ENCODE assay signal across 2 cellular contexts in genomic region chr5:159212667-159213462, GRCh38.
TF ChIP-seq lines count a peak whose summit lies in the region.

No MANE protein-coding gene starts in this region.

TF ChIP-seq in A549, 52 proteins besides CTCF, POLR2A, EP300 and RAD21:
- TF ChIP-seq SMC3 (IDR thresholded peaks at IDR 0.05) (no peak), KDM5A (IDR thresholded peaks at IDR 0.05) (no peak), ESRRA (IDR thresholded peaks at IDR 0.05; ENCODE audit: borderline replicate concordance, low read length) (no peak), NPAS2 (CRISPR knock-in tag; IDR thresholded peaks at IDR 0.05; ENCODE audit: borderline replicate concordance) (no peak), RNF2 (IDR thresholded peaks at IDR 0.05; ENCODE audit: borderline replicate concordance, low read depth) (no peak), ZFP36 (IDR thresholded peaks at IDR 0.05; ENCODE audit: borderline replicate concordance, partially characterized antibody) (no peak), MAFK (IDR thresholded peaks at IDR 0.05; ENCODE audit: partially characterized antibody) (no peak), CBX2 (IDR thresholded peaks at IDR 0.05; ENCODE audit: borderline replicate concordance, low read depth) (no peak), CHD2 (IDR thresholded peaks at IDR 0.05; ENCODE audit: low read length, partially characterized antibody) (no peak), E2F6 (IDR thresholded peaks at IDR 0.05; ENCODE audit: borderline replicate concordance, low read depth) (no peak), POLR2AphosphoS2 (conservative IDR thresholded peaks at IDR 0.05; ENCODE audit: low read length) (no peak), ZC3H11A (IDR thresholded peaks at IDR 0.05) (no peak), HOXA7 (CRISPR knock-in tag; IDR thresholded peaks at IDR 0.05) (no peak), HOXB5 (CRISPR knock-in tag; IDR thresholded peaks at IDR 0.05) (no peak), BHLHE40 (IDR thresholded peaks at IDR 0.05; ENCODE audit: low read depth, low read length) (no peak), CHD4 (IDR thresholded peaks at IDR 0.05; ENCODE audit: borderline replicate concordance) (no peak)

TF ChIP-seq in K562, 482 proteins besides CTCF, POLR2A, EP300 and RAD21 (continues in another document):
- TF ChIP-seq ZNF134 (CRISPR knock-in tag; conservative IDR thresholded peaks at IDR 0.05): peak; percentile 18; the same call in 1 of the 2 replicates
- no peak for TF ChIP-seq ZNF224 (CRISPR knock-in tag; IDR thresholded peaks at IDR 0.05)
- TF ChIP-seq CEBPB (tag; IDR thresholded peaks at IDR 0.05): peak; percentile 37; the same call in 1 of the 2 replicates
- no peak for TF ChIP-seq CHD1 (IDR thresholded peaks at IDR 0.05; ENCODE audit: low read length)
- TF ChIP-seq ATF7 (IDR thresholded peaks at IDR 0.05): peak; percentile 49; the same call in 1 of the 2 replicates
- peak; percentile 62; the same call in 1 of the 2 replicates for TF ChIP-seq CEBPG (CRISPR knock-in tag; IDR thresholded peaks at IDR 0.05)
- TF ChIP-seq CEBPG (tag; conservative IDR thresholded peaks at IDR 0.05 in 1 of 2, IDR thresholded peaks at IDR 0.05 in 1 of 2): peak; percentile 56 to 93
- no peak for TF ChIP-seq SREBF1 (IDR thresholded peaks at IDR 0.05; ENCODE audit: borderline replicate concordance, low read depth, low read length)
- TF ChIP-seq MYC (IDR thresholded peaks at IDR 0.05; ENCODE audit: low read depth, low read length): peak; percentile 37; the same call in 1 of the 2 replicates
- no peak for TF ChIP-seq MYC (CRISPR knock-in tag; IDR thresholded peaks at IDR 0.05; ENCODE audit: borderline replicate concordance, low read depth)
- peak; percentile 61; the same call in 1 of the 2 replicates for TF ChIP-seq SPI1 (IDR thresholded peaks at IDR 0.05; ENCODE audit: borderline replicate concordance, low read depth, low read length)
- TF ChIP-seq POLR2B (IDR thresholded peaks at IDR 0.05; ENCODE audit: low read depth, partially characterized antibody): no peak
- TF ChIP-seq, protein P1, sequence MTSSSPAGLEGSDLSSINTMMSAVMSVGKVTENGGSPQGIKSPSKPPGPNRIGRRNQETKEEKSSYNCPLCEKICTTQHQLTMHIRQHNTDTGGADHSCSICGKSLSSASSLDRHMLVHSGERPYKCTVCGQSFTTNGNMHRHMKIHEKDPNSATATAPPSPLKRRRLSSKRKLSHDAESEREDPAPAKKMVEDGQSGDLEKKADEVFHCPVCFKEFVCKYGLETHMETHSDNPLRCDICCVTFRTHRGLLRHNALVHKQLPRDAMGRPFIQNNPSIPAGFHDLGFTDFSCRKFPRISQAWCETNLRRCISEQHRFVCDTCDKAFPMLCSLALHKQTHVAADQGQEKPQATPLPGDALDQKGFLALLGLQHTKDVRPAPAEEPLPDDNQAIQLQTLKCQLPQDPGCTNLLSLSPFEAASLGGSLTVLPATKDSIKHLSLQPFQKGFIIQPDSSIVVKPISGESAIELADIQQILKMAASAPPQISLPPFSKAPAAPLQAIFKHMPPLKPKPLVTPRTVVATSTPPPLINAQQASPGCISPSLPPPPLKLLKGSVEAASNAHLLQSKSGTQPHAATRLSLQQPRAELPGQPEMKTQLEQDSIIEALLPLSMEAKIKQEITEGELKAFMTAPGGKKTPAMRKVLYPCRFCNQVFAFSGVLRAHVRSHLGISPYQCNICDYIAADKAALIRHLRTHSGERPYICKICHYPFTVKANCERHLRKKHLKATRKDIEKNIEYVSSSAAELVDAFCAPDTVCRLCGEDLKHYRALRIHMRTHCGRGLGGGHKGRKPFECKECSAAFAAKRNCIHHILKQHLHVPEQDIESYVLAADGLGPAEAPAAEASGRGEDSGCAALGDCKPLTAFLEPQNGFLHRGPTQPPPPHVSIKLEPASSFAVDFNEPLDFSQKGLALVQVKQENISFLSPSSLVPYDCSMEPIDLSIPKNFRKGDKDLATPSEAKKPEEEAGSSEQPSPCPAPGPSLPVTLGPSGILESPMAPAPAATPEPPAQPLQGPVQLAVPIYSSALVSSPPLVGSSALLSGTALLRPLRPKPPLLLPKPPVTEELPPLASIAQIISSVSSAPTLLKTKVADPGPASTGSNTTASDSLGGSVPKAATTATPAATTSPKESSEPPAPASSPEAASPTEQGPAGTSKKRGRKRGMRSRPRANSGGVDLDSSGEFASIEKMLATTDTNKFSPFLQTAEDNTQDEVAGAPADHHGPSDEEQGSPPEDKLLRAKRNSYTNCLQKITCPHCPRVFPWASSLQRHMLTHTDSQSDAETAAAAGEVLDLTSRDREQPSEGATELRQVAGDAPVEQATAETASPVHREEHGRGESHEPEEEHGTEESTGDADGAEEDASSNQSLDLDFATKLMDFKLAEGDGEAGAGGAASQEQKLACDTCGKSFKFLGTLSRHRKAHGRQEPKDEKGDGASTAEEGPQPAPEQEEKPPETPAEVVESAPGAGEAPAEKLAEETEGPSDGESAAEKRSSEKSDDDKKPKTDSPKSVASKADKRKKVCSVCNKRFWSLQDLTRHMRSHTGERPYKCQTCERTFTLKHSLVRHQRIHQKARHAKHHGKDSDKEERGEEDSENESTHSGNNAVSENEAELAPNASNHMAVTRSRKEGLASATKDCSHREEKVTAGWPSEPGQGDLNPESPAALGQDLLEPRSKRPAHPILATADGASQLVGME (CRISPR knock-in tag; IDR thresholded peaks at IDR 0.05): no peak
- TF ChIP-seq TBP (optimal IDR thresholded peaks at IDR 0.05; ENCODE audit: low read depth, low read length): no peak
- no peak for TF ChIP-seq POU5F1 (IDR thresholded peaks at IDR 0.05; ENCODE audit: borderline replicate concordance, low read depth, low read length, partially characterized antibody)
- TF ChIP-seq NR2C1 (IDR thresholded peaks at IDR 0.05): no peak
- TF ChIP-seq NR2C1 (tag; IDR thresholded peaks at IDR 0.05): no peak
- no peak for TF ChIP-seq NRF1 (conservative IDR thresholded peaks at IDR 0.05 in 1 of 2, IDR thresholded peaks at IDR 0.05 in 1 of 2)
- TF ChIP-seq SOX6 (IDR thresholded peaks at IDR 0.05): peak; percentile 32; the same call in 1 of the 2 replicates
- TF ChIP-seq DPF2 (IDR thresholded peaks at IDR 0.05): 0 out of 2 replicates have a peak, but pooled peaks have one; percentile 25
- no peak for TF ChIP-seq KDM2B (CRISPR knock-in tag; IDR thresholded peaks at IDR 0.05)
- TF ChIP-seq ZNF175 (CRISPR knock-in tag; IDR thresholded peaks at IDR 0.05; ENCODE audit: low read depth): no peak
- TF ChIP-seq, protein P2, sequence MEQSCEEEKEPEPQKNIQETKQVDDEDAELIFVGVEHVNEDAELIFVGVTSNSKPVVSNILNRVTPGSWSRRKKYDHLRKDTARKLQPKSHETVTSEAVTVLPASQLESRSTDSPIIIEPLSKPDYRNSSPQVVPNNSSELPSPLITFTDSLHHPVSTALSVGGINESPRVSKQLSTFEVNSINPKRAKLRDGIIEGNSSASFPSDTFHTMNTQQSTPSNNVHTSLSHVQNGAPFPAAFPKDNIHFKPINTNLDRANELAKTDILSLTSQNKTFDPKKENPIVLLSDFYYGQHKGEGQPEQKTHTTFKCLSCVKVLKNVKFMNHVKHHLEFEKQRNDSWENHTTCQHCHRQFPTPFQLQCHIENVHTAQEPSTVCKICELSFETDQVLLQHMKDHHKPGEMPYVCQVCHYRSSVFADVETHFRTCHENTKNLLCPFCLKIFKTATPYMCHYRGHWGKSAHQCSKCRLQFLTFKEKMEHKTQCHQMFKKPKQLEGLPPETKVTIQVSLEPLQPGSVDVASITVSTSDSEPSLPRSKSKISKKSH (CRISPR knock-in tag; IDR thresholded peaks at IDR 0.05): no peak
- TF ChIP-seq, protein P3, sequence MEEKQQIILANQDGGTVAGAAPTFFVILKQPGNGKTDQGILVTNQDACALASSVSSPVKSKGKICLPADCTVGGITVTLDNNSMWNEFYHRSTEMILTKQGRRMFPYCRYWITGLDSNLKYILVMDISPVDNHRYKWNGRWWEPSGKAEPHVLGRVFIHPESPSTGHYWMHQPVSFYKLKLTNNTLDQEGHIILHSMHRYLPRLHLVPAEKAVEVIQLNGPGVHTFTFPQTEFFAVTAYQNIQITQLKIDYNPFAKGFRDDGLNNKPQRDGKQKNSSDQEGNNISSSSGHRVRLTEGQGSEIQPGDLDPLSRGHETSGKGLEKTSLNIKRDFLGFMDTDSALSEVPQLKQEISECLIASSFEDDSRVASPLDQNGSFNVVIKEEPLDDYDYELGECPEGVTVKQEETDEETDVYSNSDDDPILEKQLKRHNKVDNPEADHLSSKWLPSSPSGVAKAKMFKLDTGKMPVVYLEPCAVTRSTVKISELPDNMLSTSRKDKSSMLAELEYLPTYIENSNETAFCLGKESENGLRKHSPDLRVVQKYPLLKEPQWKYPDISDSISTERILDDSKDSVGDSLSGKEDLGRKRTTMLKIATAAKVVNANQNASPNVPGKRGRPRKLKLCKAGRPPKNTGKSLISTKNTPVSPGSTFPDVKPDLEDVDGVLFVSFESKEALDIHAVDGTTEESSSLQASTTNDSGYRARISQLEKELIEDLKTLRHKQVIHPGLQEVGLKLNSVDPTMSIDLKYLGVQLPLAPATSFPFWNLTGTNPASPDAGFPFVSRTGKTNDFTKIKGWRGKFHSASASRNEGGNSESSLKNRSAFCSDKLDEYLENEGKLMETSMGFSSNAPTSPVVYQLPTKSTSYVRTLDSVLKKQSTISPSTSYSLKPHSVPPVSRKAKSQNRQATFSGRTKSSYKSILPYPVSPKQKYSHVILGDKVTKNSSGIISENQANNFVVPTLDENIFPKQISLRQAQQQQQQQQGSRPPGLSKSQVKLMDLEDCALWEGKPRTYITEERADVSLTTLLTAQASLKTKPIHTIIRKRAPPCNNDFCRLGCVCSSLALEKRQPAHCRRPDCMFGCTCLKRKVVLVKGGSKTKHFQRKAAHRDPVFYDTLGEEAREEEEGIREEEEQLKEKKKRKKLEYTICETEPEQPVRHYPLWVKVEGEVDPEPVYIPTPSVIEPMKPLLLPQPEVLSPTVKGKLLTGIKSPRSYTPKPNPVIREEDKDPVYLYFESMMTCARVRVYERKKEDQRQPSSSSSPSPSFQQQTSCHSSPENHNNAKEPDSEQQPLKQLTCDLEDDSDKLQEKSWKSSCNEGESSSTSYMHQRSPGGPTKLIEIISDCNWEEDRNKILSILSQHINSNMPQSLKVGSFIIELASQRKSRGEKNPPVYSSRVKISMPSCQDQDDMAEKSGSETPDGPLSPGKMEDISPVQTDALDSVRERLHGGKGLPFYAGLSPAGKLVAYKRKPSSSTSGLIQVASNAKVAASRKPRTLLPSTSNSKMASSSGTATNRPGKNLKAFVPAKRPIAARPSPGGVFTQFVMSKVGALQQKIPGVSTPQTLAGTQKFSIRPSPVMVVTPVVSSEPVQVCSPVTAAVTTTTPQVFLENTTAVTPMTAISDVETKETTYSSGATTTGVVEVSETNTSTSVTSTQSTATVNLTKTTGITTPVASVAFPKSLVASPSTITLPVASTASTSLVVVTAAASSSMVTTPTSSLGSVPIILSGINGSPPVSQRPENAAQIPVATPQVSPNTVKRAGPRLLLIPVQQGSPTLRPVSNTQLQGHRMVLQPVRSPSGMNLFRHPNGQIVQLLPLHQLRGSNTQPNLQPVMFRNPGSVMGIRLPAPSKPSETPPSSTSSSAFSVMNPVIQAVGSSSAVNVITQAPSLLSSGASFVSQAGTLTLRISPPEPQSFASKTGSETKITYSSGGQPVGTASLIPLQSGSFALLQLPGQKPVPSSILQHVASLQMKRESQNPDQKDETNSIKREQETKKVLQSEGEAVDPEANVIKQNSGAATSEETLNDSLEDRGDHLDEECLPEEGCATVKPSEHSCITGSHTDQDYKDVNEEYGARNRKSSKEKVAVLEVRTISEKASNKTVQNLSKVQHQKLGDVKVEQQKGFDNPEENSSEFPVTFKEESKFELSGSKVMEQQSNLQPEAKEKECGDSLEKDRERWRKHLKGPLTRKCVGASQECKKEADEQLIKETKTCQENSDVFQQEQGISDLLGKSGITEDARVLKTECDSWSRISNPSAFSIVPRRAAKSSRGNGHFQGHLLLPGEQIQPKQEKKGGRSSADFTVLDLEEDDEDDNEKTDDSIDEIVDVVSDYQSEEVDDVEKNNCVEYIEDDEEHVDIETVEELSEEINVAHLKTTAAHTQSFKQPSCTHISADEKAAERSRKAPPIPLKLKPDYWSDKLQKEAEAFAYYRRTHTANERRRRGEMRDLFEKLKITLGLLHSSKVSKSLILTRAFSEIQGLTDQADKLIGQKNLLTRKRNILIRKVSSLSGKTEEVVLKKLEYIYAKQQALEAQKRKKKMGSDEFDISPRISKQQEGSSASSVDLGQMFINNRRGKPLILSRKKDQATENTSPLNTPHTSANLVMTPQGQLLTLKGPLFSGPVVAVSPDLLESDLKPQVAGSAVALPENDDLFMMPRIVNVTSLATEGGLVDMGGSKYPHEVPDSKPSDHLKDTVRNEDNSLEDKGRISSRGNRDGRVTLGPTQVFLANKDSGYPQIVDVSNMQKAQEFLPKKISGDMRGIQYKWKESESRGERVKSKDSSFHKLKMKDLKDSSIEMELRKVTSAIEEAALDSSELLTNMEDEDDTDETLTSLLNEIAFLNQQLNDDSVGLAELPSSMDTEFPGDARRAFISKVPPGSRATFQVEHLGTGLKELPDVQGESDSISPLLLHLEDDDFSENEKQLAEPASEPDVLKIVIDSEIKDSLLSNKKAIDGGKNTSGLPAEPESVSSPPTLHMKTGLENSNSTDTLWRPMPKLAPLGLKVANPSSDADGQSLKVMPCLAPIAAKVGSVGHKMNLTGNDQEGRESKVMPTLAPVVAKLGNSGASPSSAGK (IDR thresholded peaks at IDR 0.05): peak; percentile 14; the same call in 1 of the 2 replicates
- TF ChIP-seq ZNF655 (CRISPR knock-in tag; IDR thresholded peaks at IDR 0.05): no peak
- TF ChIP-seq LEF1 (IDR thresholded peaks at IDR 0.05): peak; percentile 17; the same call in 1 of the 2 replicates
- no peak for TF ChIP-seq HNRNPL (IDR thresholded peaks at IDR 0.05; ENCODE audit: low read depth, low read length)
- peak; percentile 84 to 86; a peak in 3 of 4 replicates for TF ChIP-seq TRIM24 (IDR thresholded peaks at IDR 0.05)
- no peak for TF ChIP-seq TARDBP (IDR thresholded peaks at IDR 0.05)
- no peak for TF ChIP-seq RBFOX2 (IDR thresholded peaks at IDR 0.05; ENCODE audit: low read depth, low read length)
- TF ChIP-seq NFE2 (IDR thresholded peaks at IDR 0.05; ENCODE audit: low read depth): 0 out of 2 replicates have a peak, but pooled peaks have one; percentile 12
- TF ChIP-seq, protein P4, sequence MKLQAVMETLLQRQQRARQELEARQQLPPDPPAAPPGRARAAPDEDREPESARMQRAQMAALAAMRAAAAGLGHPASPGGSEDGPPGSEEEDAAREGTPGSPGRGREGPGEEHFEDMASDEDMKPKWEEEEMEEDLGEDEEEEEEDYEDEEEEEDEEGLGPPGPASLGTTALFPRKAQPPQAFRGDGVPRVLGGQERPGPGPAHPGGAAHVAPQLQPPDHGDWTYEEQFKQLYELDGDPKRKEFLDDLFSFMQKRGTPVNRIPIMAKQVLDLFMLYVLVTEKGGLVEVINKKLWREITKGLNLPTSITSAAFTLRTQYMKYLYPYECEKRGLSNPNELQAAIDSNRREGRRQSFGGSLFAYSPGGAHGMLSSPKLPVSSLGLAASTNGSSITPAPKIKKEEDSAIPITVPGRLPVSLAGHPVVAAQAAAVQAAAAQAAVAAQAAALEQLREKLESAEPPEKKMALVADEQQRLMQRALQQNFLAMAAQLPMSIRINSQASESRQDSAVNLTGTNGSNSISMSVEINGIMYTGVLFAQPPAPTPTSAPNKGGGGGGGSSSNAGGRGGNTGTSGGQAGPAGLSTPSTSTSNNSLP (IDR thresholded peaks at IDR 0.05; ENCODE audit: borderline replicate concordance, low read depth, low read length): no peak
